ENCODE assay signal across 10 cellular contexts in the genomic region with DNA sequence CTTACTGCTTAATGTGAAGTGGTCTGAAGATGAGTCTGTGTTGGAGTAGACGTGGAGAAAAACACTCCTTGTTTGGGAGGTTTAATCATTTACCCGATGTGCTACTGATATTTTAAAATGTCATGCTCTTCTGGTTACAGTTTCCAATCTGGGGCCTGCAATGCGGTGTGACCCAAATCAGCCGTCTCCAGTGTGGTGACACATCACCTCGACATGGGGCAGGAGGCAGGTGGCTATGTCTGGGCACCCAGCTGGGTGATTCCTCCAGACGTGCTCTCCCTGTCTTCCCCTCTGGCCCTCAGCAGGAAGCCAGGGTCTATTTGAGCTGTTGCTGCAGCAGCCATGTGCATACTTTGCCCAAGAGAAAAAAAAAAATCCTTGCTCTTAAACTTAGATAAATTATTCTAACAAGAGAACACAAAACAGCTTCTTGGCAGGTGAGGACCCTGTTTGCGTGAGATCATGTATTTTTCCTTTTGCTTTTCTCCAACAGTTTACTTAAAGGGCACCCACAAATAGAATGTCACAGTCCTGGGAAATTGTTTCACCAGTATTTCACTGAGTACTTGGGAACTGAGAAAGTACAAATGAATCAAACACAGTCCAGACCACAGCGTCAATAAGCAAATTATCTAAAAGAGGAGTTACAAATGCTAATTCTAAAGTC. TPM values are rescaled to one million over a fixed set of nuclear protein-coding genes. Genes with fewer than 3 reads are reported as not detected.
DNase-seq lines count a peak whose midpoint lies in the region; TF ChIP-seq lines count a peak whose summit lies in the region.
"Had no signal": no experiment of that assay in that cellular context is flagged by ENCODE, and none has a peak within 500 bp of the region (broad histone marks: within the 10 kb centered on the region; RNA-seq: fewer than 3 reads in every experiment).

No MANE protein-coding gene starts in this region.

- 61 to 64% methylated on average over 8 of the region's 8 CpGs for WGBS in tibial nerve, 2 donors
- 59 to 70% (median 64%) methylated on average over 6 to 8 of the region's 8 CpGs for WGBS in adrenal gland, 4 donors

- H3K9ac ChIP-seq in NT2/D1 (ENCODE audit: insufficient read length, low read depth): no peak overlapping the region

- no peak overlapping the region for H3K4me2 ChIP-seq in osteoblast (ENCODE audit: insufficient read depth, low read length)

- no peak overlapping the region for H2AFZ ChIP-seq in osteoblast (ENCODE audit: low read length)

- H3K27me3 ChIP-seq in NT2/D1 (ENCODE audit: insufficient read depth, insufficient read length) (no peaks in the 10 kb centered on the region), tibial nerve (no peaks in the 10 kb centered on the region), adrenal gland (no peaks in the 10 kb centered on the region), osteoblast (ENCODE audit: insufficient read depth, low read length) (no peaks in the 10 kb centered on the region)

- DNase-seq in H4 (ENCODE audit: low spot score): peak; percentile 56
- DNase-seq in NT2/D1 (ENCODE audit: low read depth, low spot score): peak; percentile 18
- peak; percentile 70 for DNase-seq in kidney glomerular epithelial cell (lab: John Stamatoyannopoulos, UW)
- no peak for DNase-seq in tibial nerve (ENCODE audit: low spot score in 2 of 2)
- no peak for DNase-seq in NCI-H446 treated with DMSO at 0.1 percent for 48 hours (lab: John Stamatoyannopoulos, UW)
- DNase-seq in adrenal gland: no peak
- DNase-seq in osteoblast (ENCODE audit: insufficient read length, low spot score, missing footprints): no peak
- DNase-seq in NOMO-1 treated with dmso at 0.1 percent for 144 hours (lab: John Stamatoyannopoulos, UW; ENCODE audit: unreplicated experiment): no peak
- DNase-seq: activated naive CD8-positive, alpha-beta T cell treated with anti-CD3 and anti-CD28 coated beads, Interleukin-2, amount 10 ng/mL, durations not matched to agents 7 days and 5 days; NCI-H1105 had no signal

- TF ChIP-seq CTCF in tibial nerve (IDR thresholded peaks at IDR 0.05): no peak
- TF ChIP-seq CTCF in adrenal gland (IDR thresholded peaks at IDR 0.05): no peak
- TF ChIP-seq CTCF in osteoblast (IDR thresholded peaks at IDR 0.05; ENCODE audit: extremely low read depth, low read depth, low read length): no peak

- no peaks in the 10 kb centered on the region for H3K36me3 ChIP-seq in NT2/D1 (ENCODE audit: insufficient read depth, insufficient read length, low read length)
- no peaks in the 10 kb centered on the region for H3K36me3 ChIP-seq in tibial nerve
- no peaks in the 10 kb centered on the region for H3K36me3 ChIP-seq in adrenal gland (replicated peaks in 1 of 2)
- H3K36me3 ChIP-seq in osteoblast (ENCODE audit: insufficient read depth, low read length): no peaks in the 10 kb centered on the region

- TF ChIP-seq POLR2A in tibial nerve (IDR thresholded peaks at IDR 0.05) (no peak), adrenal gland (IDR thresholded peaks at IDR 0.05) (no peak)

- H4K20me1 ChIP-seq in osteoblast (ENCODE audit: insufficient read depth, low read length): no peaks in the 10 kb centered on the region

- H3K4me1 ChIP-seq in NT2/D1 (ENCODE audit: insufficient read depth, insufficient read length) (no peaks in the 10 kb centered on the region), tibial nerve (peaks cover 0 to 17% (median 0%) of the 10 kb centered on the region in 4 donors), adrenal gland (replicated peaks in 1 of 2) (peaks cover 0 to 22% of the 10 kb centered on the region in 2 donors), osteoblast (ENCODE audit: insufficient read depth, low read length) (peaks cover 3% of the 10 kb centered on the region)

- no peak for TF ChIP-seq EP300 in tibial nerve (IDR thresholded peaks at IDR 0.05)

- intact Hi-C loops in adrenal gland (cut with DNase I): no loop called here

- H3K27ac ChIP-seq in tibial nerve (peak overlapping the region in 3 of 4 donors; percentile 39 to 70 (median 58)), adrenal gland (peak overlapping the region in 2 of 5 donors; percentile 71 to 83), osteoblast (ENCODE audit: low read depth, low read length) (no peak overlapping the region)

- H3K79me2 ChIP-seq in osteoblast (ENCODE audit: insufficient read depth, low read length): no peaks in the 10 kb centered on the region

- H3K4me3 ChIP-seq in NT2/D1 (ENCODE audit: insufficient read length, low read depth) (no peak overlapping the region), tibial nerve (no peak overlapping the region), adrenal gland (no peak overlapping the region), osteoblast (ENCODE audit: insufficient read depth, low read length) (no peak overlapping the region)

- H3K9me3 ChIP-seq in NT2/D1 (ENCODE audit: insufficient read depth, low read length) (peaks cover 14% of the 10 kb centered on the region), tibial nerve (no peaks in the 10 kb centered on the region), adrenal gland (replicated peaks in 1 of 3) (no peaks in the 10 kb centered on the region), osteoblast (ENCODE audit: low read depth, low read length) (no peaks in the 10 kb centered on the region)

RNA-seq across cellular contexts. Expression of a gene that starts 38.9 kb away (rescaled TPM):
- total RNA-seq in H4 (2014; rRNA removed; shearing (Covaris generic)): 0.19 TPM in 1 of 2 replicates, not detected in the other
- 1 to 10 TPM; 2.5 to 3.7 (median 3.2) TPM for total RNA-seq in tibial nerve
- total RNA-seq in adrenal gland: 1 to 10 TPM; 1.7 to 7.2 (median 2.6) TPM
- polyA plus RNA-seq in adrenal gland: 1 to 10 TPM in 1 of 3 donors, under 1 TPM in 2; 0.67 to 2.7 (median 0.97) TPM
- 2.2 and 2.7 TPM in 2 replicates for total RNA-seq in osteoblast

Comparison
In these comparisons a context has a peak if more than half of its experiments do, and no peak if none do; other contexts are left out.
1. DNase-seq: peak in H4 (single experiment), NT2/D1 (single experiment) and kidney glomerular epithelial cell (single experiment); none in tibial nerve (0 of 2), NCI-H446 treated with DMSO at 0.1 percent for 48 hours (single experiment), adrenal gland (0 of 7), osteoblast (single experiment) and NOMO-1 treated with dmso at 0.1 percent for 144 hours (single experiment).